Comparison of ENCODE assay signal across 8 cellular contexts in genomic region chr6:116010400-116011095, GRCh38. TPM values are rescaled to one million over a fixed set of nuclear protein-coding genes. Genes with fewer than 3 reads are reported as not detected.
DNase-seq lines count a peak whose midpoint lies in the region; ATAC-seq, FAIRE-seq and TF ChIP-seq lines count a peak whose summit lies in the region.

No MANE protein-coding gene starts in this region.

- CTCF ChIA-PET in activated CD4-positive, alpha-beta memory T cell treated with anti-CD3 and anti-CD28 coated beads, Interleukin-2, amount 10 ng/mL, durations not matched to agents 7 days and 5 days (lab: Charles Lee) = interaction anchor here (0.5 to 4.4 kb wide), 7 partner anchors 11 to 101 kb away, joined by 3 to 43 read pairs (median 4); no protein-coding TSS in a partner anchor

- peak; percentile 85 for TF ChIP-seq CTCF in AG09309 (IDR thresholded peaks at IDR 0.05; ENCODE audit: control insufficient read depth, insufficient read depth, low read depth, low read length, missing control alignments)
- peak; percentile 78 for TF ChIP-seq CTCF in mucosa of descending colon (IDR thresholded peaks at IDR 0.05)
- TF ChIP-seq CTCF in stomach (IDR thresholded peaks at IDR 0.05) = peak in 5 of 7 experiments; percentile 59 to 82 (median 69)

- H3K27ac ChIP-seq in epithelial cell of prostate = peak overlapping the region; percentile 50
- peak overlapping the region in 1 of 5 donors; percentile 57 for H3K27ac ChIP-seq in stomach

- H3K9me3 ChIP-seq in mucosa of descending colon (no peaks in the 10 kb centered on the region), stomach (no peaks in the 10 kb centered on the region)

- no peak for TF ChIP-seq POLR2A in stomach (IDR thresholded peaks at IDR 0.05)

- H3K9me3 Mint-ChIP-seq in activated CD4-positive, alpha-beta memory T cell treated with anti-CD3 and anti-CD28 coated beads, Interleukin-2, amount 10 ng/mL, durations not matched to agents 7 days and 5 days = no peaks in the 10 kb centered on the region

- H3K27me3 Mint-ChIP-seq in activated CD4-positive, alpha-beta memory T cell treated with anti-CD3 and anti-CD28 coated beads, Interleukin-2, amount 10 ng/mL, durations not matched to agents 7 days and 5 days = peaks cover 18% of the 10 kb centered on the region

- H3K4me3 ChIP-seq in AG09309 (ENCODE audit: control insufficient read depth, low read depth, low read length) (no peak overlapping the region), mucosa of descending colon (no peak overlapping the region), stomach (no peak overlapping the region)

- no peak for DNase-seq in AG09309 (ENCODE audit: low read depth)
- no peak for DNase-seq in GM18507 (ENCODE audit: extremely low spot score, insufficient read length, low read depth)
- peak; percentile 33 for DNase-seq in NCI-H510A treated with DMSO at 0.1 percent for 48 hours (lab: John Stamatoyannopoulos, UW)
- peak; percentile 57 for DNase-seq in activated CD4-positive, alpha-beta memory T cell treated with anti-CD3 and anti-CD28 coated beads, Interleukin-2, amount 10 ng/mL, durations not matched to agents 7 days and 5 days
- peak; percentile 12 for DNase-seq in epithelial cell of prostate (ENCODE audit: low read depth, low spot score)
- DNase-seq in mucosa of descending colon = peak in 2 of 3 donors; percentile 76 to 93
- peak; percentile 75 for DNase-seq in stomach

- FAIRE-seq in GM18507 (lab: Jason Lieb, UNC) = peak; percentile 95

- H3K4me1 ChIP-seq in mucosa of descending colon (ENCODE audit: low read depth) (no peaks in the 10 kb centered on the region), stomach (peaks cover 18 to 52% (median 32%) of the 10 kb centered on the region in 4 donors)

- WGBS in stomach, 5 donors = 50 to 54% (median 53%) methylated on average over 5 of the region's 5 CpGs

- H3K4me3 Mint-ChIP-seq in activated CD4-positive, alpha-beta memory T cell treated with anti-CD3 and anti-CD28 coated beads, Interleukin-2, amount 10 ng/mL, durations not matched to agents 7 days and 5 days = no peak overlapping the region

- peak; percentile 45 for ATAC-seq in HG03139 (IDR thresholded peaks at IDR 0.05; ENCODE audit: unreplicated experiment)
- ATAC-seq in mucosa of descending colon = peak; percentile 68

- no peaks in the 10 kb centered on the region for H3K27me3 ChIP-seq in stomach

- intact Hi-C loops in mucosa of descending colon (cut with DNase I, micrococcal nuclease) (loop anchor here (2.0 to 5.0 kb wide), 3 partner anchors 52 to 88 kb away; partner anchors contain the start of gene FRK (in 1 of the 2)), stomach (cut with DNase I; ENCODE audit: low total_unique reads) (loop anchor here (5.0 kb wide), 1 partner anchor 87 kb away; no protein-coding TSS in a partner anchor)

- no peak for TF ChIP-seq EP300 in stomach (IDR thresholded peaks at IDR 0.05)

- no peak overlapping the region for H3K27ac Mint-ChIP-seq in activated CD4-positive, alpha-beta memory T cell treated with anti-CD3 and anti-CD28 coated beads, Interleukin-2, amount 10 ng/mL, durations not matched to agents 7 days and 5 days

- POLR2A ChIA-PET in activated CD4-positive, alpha-beta memory T cell treated with anti-CD3 and anti-CD28 coated beads, Interleukin-2, amount 10 ng/mL, durations not matched to agents 7 days and 5 days (lab: Charles Lee) = no interaction called here

- no peaks in the 10 kb centered on the region for H3K36me3 ChIP-seq in mucosa of descending colon (ENCODE audit: low read depth)
- no peaks in the 10 kb centered on the region for H3K36me3 ChIP-seq in stomach

- no peaks in the 10 kb centered on the region for H3K36me3 Mint-ChIP-seq in activated CD4-positive, alpha-beta memory T cell treated with anti-CD3 and anti-CD28 coated beads, Interleukin-2, amount 10 ng/mL, durations not matched to agents 7 days and 5 days (ENCODE audit: low read depth)

- H3K4me1 Mint-ChIP-seq in activated CD4-positive, alpha-beta memory T cell treated with anti-CD3 and anti-CD28 coated beads, Interleukin-2, amount 10 ng/mL, durations not matched to agents 7 days and 5 days = peaks cover 11% of the 10 kb centered on the region

RNA-seq across cellular contexts. Expression of gene FRK, which starts 50.1 kb away (rescaled TPM):
- under 1 TPM in 1 of 2 experiments, not detected in 1; 0.03 TPM for total RNA-seq in activated CD4-positive, alpha-beta memory T cell treated with anti-CD3 and anti-CD28 coated beads, Interleukin-2, amount 10 ng/mL, durations not matched to agents 7 days and 5 days
- 10 to 100 TPM in 2 of 3 donors, 1 to 10 TPM in 1; 8.0 to 25.8 (median 23.2) TPM for total RNA-seq in mucosa of descending colon
- total RNA-seq in stomach = 10 to 100 TPM in 3 of 5 donors, 1 to 10 TPM in 2; 4.7 to 23.3 (median 10.7) TPM
- polyA plus RNA-seq in stomach = 1 to 10 TPM; 1.0 to 1.8 (median 1.8) TPM

Comparison
In these comparisons a context has a peak if more than half of its experiments do, and no peak if none do; other contexts are left out.
1. DNase-seq: peak in NCI-H510A treated with DMSO at 0.1 percent for 48 hours (single experiment), activated CD4-positive, alpha-beta memory T cell treated with anti-CD3 and anti-CD28 coated beads, Interleukin-2, amount 10 ng/mL, durations not matched to agents 7 days and 5 days (single experiment), epithelial cell of prostate (single experiment), mucosa of descending colon (2 of 3) and stomach (single experiment); none in AG09309 (single experiment) and GM18507 (single experiment).
2. RNA of gene FRK, which starts 50.1 kb away (total RNA-seq): 8.0 to 25.8 TPM in mucosa of descending colon and 4.7 to 23.3 TPM in stomach; 0.03 TPM in activated CD4-positive, alpha-beta memory T cell treated with anti-CD3 and anti-CD28 coated beads, Interleukin-2, amount 10 ng/mL, durations not matched to agents 7 days and 5 days; every median in the first group is over 4 times any median in the second.
3. Peak in every context shown above with its lines, with median percentiles within 50 percentile points of each other: CTCF ChIP-seq.